Comparison of ENCODE assay signal across 21 cellular contexts in the genomic region with DNA sequence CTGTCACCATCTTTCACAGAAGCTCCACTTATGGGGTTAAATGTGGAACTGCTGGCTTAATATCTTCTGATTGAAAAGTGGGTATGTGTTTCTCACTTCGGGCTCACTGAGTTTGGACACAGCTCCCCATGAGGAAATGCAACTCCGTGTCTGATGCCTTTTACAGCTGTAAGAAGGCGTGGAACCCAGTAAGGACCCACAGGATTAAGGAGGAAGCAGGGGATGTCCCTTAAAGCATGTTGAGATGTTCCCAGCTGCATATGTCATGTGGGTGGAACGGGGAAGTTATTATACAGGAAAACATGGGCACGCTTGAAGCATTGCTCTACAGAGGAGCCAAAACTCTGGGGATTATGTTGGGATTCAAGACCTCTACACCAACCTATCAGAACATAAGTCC.
"Had no signal": no experiment of that assay in that cellular context is flagged by ENCODE, and none has a peak within 500 bp of the region (broad histone marks: within the 10 kb centered on the region; RNA-seq: fewer than 3 reads in every experiment).

No MANE protein-coding gene starts in this region.

- H3K4me1 Mint-ChIP-seq: activated CD4-positive, alpha-beta T cell treated with anti-CD3 and anti-CD28 coated beads, Interleukin-2, amount 10 ng/mL, durations not matched to agents 24 days and 14 days; memory B cell had no signal

- H3K36me3 Mint-ChIP-seq: activated CD4-positive, alpha-beta memory T cell treated with anti-CD3 and anti-CD28 coated beads for 36 hours; memory B cell had no signal

- ATAC-seq: esophagus mucosa, foreskin keratinocyte, natural killer cell had no signal

- DNase-seq: activated CD4-positive, alpha-beta memory T cell treated with anti-CD3 and anti-CD28 coated beads for 36 hours; activated CD4-positive, alpha-beta T cell treated with anti-CD3 and anti-CD28 coated beads, Interleukin-2, amount 10 ng/mL, durations not matched to agents 24 days and 14 days; activated CD8-positive, alpha-beta memory T cell treated with anti-CD3 and anti-CD28 coated beads, Interleukin-2, amount 50 U/mL, for 4 hours; activated effector memory CD4-positive, alpha-beta T cell treated with anti-CD3 and anti-CD28 coated beads, Interleukin-2, amount 50 U/mL, for 16 hours; activated naive CD4-positive, alpha-beta T cell treated with anti-CD3 and anti-CD28 coated beads, Interleukin-2, amount 50 U/mL, for 16 hours; activated T-cell treated with anti-CD3 and anti-CD28 coated beads, Interleukin-2, amount 50 U/mL, for 1 hour; amniotic stem cell; brain microvascular endothelial cell; central memory CD4-positive, alpha-beta T cell; foreskin keratinocyte; midbrain; natural killer cell; posterior cingulate gyrus; stimulated activated CD4-positive, alpha-beta T cell treated with anti-CD3 and anti-CD28 coated beads, Interleukin-2, amount 100 ng/mL, for 48 hours; stimulated activated naive CD4-positive, alpha-beta T cell treated with Interleukin-2 at 50 U/mL for 16 hours; T-helper 1 cell; transverse colon had no signal

- H3K9me3 Mint-ChIP-seq: activated CD4-positive, alpha-beta memory T cell treated with anti-CD3 and anti-CD28 coated beads for 36 hours; activated CD4-positive, alpha-beta T cell treated with anti-CD3 and anti-CD28 coated beads, Interleukin-2, amount 10 ng/mL, durations not matched to agents 24 days and 14 days had no signal

- H3K27me3 Mint-ChIP-seq: activated CD4-positive, alpha-beta memory T cell treated with anti-CD3 and anti-CD28 coated beads for 36 hours; activated CD4-positive, alpha-beta T cell treated with anti-CD3 and anti-CD28 coated beads, Interleukin-2, amount 10 ng/mL, durations not matched to agents 24 days and 14 days; memory B cell had no signal

- H3K9me3 ChIP-seq: transverse colon had no signal

- H3K4me3 Mint-ChIP-seq: activated CD4-positive, alpha-beta memory T cell treated with anti-CD3 and anti-CD28 coated beads for 36 hours; activated CD4-positive, alpha-beta T cell treated with anti-CD3 and anti-CD28 coated beads, Interleukin-2, amount 10 ng/mL, durations not matched to agents 24 days and 14 days; activated T-helper 1 cell treated with anti-CD3 and anti-CD28 coated beads, Interleukin-12 subunit alpha, Interleukin-12 subunit beta, Interleukin-2, Interleukin-4 antibody, amounts not matched to agents 30 ng/mL and 10 ng/mL and 1 ng/mL, durations not matched to agents 14 hours and 24 hours and 36 hours; memory B cell; natural killer cell had no signal

- H3K4me1 ChIP-seq: foreskin keratinocyte had no signal

- H3K27me3 ChIP-seq: brain microvascular endothelial cell, foreskin keratinocyte, transverse colon had no signal

- H3K27ac Mint-ChIP-seq: activated CD4-positive, alpha-beta memory T cell treated with anti-CD3 and anti-CD28 coated beads for 36 hours; activated CD4-positive, alpha-beta T cell treated with anti-CD3 and anti-CD28 coated beads, Interleukin-2, amount 10 ng/mL, durations not matched to agents 24 days and 14 days; activated T-helper 1 cell treated with anti-CD3 and anti-CD28 coated beads, Interleukin-12 subunit alpha, Interleukin-12 subunit beta, Interleukin-2, Interleukin-4 antibody, amounts not matched to agents 30 ng/mL and 10 ng/mL and 1 ng/mL, durations not matched to agents 14 hours and 24 hours and 36 hours; memory B cell; natural killer cell had no signal

- H3K36me3 ChIP-seq: brain microvascular endothelial cell, transverse colon had no signal

- H3K27ac ChIP-seq: brain microvascular endothelial cell, foreskin keratinocyte, transverse colon, VCaP had no signal

- H3K4me3 ChIP-seq: transverse colon had no signal
